In the genomic region with DNA sequence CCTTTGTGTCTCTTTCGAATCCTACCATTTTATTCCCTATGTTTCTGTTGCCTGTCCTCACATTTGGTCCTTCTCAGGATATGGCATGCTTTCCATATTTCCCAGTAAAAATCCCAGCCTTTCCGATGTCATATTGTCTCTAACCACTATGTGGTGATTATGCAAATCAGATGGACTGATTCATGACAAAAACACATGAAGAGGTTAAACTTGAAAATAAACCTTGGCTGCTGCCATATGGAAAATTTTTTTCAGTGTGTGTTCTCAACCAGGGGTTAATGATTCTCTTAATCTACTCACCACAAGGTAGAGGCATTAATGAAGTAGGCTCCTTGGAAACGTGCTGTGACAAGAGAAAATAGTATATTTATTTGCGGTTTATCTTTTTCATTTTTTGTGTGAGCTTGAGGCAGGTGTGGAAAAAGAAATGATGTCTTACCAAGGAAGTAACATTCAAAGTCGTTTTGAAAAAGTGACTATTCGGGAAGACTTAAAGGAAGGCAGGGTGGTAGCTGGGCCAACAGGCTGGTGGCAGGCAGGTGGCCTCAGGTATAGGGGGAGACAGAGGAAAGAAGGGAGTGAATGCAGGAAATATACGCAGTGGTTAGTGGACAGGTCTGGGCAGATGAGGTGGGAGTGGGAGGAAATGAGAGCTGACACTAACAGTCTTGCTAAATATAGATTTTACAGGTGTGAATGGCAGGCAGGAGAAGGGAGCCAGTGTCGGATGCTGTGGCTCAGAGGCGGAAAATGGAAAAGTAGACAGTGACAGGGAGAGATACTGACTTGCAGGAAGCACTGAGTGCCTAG, we compare ENCODE assay signal across 19 cellular contexts. TPM values are rescaled to one million over a fixed set of nuclear protein-coding genes. Genes with fewer than 3 reads are reported as not detected.
DNase-seq lines count a peak whose midpoint lies in the region; ATAC-seq and TF ChIP-seq lines count a peak whose summit lies in the region.
"Had no signal": no experiment of that assay in that cellular context is flagged by ENCODE, and none has a peak within 500 bp of the region (broad histone marks: within the 10 kb centered on the region; RNA-seq: fewer than 3 reads in every experiment).

No MANE protein-coding gene starts in this region.

- H3K27ac ChIP-seq in RWPE2 (ENCODE audit: poor library complexity, severe bottlenecking) = no peak overlapping the region
- H3K27ac ChIP-seq: GM23248 had no signal

- H3K36me3 Mint-ChIP-seq in activated T-cell treated with anti-CD3 and anti-CD28 coated beads, Interleukin-2, amount 50 U/mL, for 72 hours (ENCODE audit: insufficient read depth in 2 of 2) = no peaks in the 10 kb centered on the region
- H3K36me3 Mint-ChIP-seq in activated T-cell treated with anti-CD3 and anti-CD28 coated beads, Interleukin-2, amount 50 U/mL, for 24 hours (ENCODE audit: low read depth) = no peaks in the 10 kb centered on the region
- H3K36me3 Mint-ChIP-seq: CD4-positive, alpha-beta memory T cell had no signal

- H3K4me3 Mint-ChIP-seq in activated T-cell treated with anti-CD3 and anti-CD28 coated beads, Interleukin-2, amount 50 U/mL, for 72 hours = no peak overlapping the region
- no peak overlapping the region for H3K4me3 Mint-ChIP-seq in activated T-cell treated with anti-CD3 and anti-CD28 coated beads, Interleukin-2, amount 50 U/mL, for 24 hours
- H3K4me3 Mint-ChIP-seq: CD4-positive, alpha-beta memory T cell had no signal

- no peaks in the 10 kb centered on the region for H3K9me3 ChIP-seq in RWPE2 (ENCODE audit: severe bottlenecking)

- TF ChIP-seq CTCF in RWPE2 (IDR thresholded peaks at IDR 0.05; ENCODE audit: poor library complexity, severe bottlenecking) (no peak), epithelial cell of esophagus (IDR thresholded peaks at IDR 0.05; ENCODE audit: insufficient read depth, low read depth, low read length, missing control alignments) (no peak)

- H3K36me3 ChIP-seq in RWPE2 (ENCODE audit: low read depth) = no peaks in the 10 kb centered on the region

- H3K27ac Mint-ChIP-seq in activated T-cell treated with anti-CD3 and anti-CD28 coated beads, Interleukin-2, amount 50 U/mL, for 72 hours = peak overlapping the region; percentile 33
- no peak overlapping the region for H3K27ac Mint-ChIP-seq in activated T-cell treated with anti-CD3 and anti-CD28 coated beads, Interleukin-2, amount 50 U/mL, for 24 hours

- no peak for ATAC-seq in activated T-cell treated with anti-CD3 and anti-CD28 coated beads, Interleukin-2, amount 50 U/mL, for 72 hours (replicated peaks in 1 of 2)
- 0 out of 3 replicates have a peak, but pooled peaks have one; percentile 32 for ATAC-seq in RWPE2 (ENCODE audit: low read depth)
- ATAC-seq in HG03354 (IDR thresholded peaks at IDR 0.05; ENCODE audit: poor library complexity, severe bottlenecking, unreplicated experiment) = no peak

- H3K4me3 ChIP-seq in RWPE2 (ENCODE audit: severe bottlenecking) (no peak overlapping the region), epithelial cell of esophagus (ENCODE audit: low read length) (no peak overlapping the region)
- H3K4me3 ChIP-seq: GM23248 had no signal

- H3K9me3 Mint-ChIP-seq in activated T-cell treated with anti-CD3 and anti-CD28 coated beads, Interleukin-2, amount 50 U/mL, for 72 hours = no peaks in the 10 kb centered on the region
- no peaks in the 10 kb centered on the region for H3K9me3 Mint-ChIP-seq in activated T-cell treated with anti-CD3 and anti-CD28 coated beads, Interleukin-2, amount 50 U/mL, for 24 hours

- no peaks in the 10 kb centered on the region for H3K4me1 Mint-ChIP-seq in activated T-cell treated with anti-CD3 and anti-CD28 coated beads, Interleukin-2, amount 50 U/mL, for 72 hours (ENCODE audit: low read depth)
- no peaks in the 10 kb centered on the region for H3K4me1 Mint-ChIP-seq in activated T-cell treated with anti-CD3 and anti-CD28 coated beads, Interleukin-2, amount 50 U/mL, for 24 hours (ENCODE audit: low read depth)

- H3K27me3 Mint-ChIP-seq in activated T-cell treated with anti-CD3 and anti-CD28 coated beads, Interleukin-2, amount 50 U/mL, for 72 hours (ENCODE audit: low read depth) = peaks cover 23% of the 10 kb centered on the region
- H3K27me3 Mint-ChIP-seq in activated T-cell treated with anti-CD3 and anti-CD28 coated beads, Interleukin-2, amount 50 U/mL, for 24 hours = peaks cover 44% of the 10 kb centered on the region

- H3K4me1 ChIP-seq in RWPE2 (ENCODE audit: insufficient read depth, poor library complexity, severe bottlenecking) = no peaks in the 10 kb centered on the region

- no peak for DNase-seq in activated T-cell treated with anti-CD3 and anti-CD28 coated beads, Interleukin-2, amount 50 U/mL, for 72 hours
- DNase-seq in activated T-cell treated with anti-CD3 and anti-CD28 coated beads, Interleukin-2, amount 50 U/mL, for 24 hours = no peak
- DNase-seq in RWPE2 (ENCODE audit: low spot score) = no peak
- DNase-seq in epithelial cell of esophagus (ENCODE audit: low read depth) = peak; percentile 78
- no peak for DNase-seq in activated gamma-delta T cell treated with Interleukin-2 at 50 U/mL for 16 hours
- DNase-seq: C1 segment of cervical spinal cord; Calu3; CD4-positive, alpha-beta memory T cell; COR-L47; DMS53; DMS79 treated with DMSO at 0.1 percent for 48 hours; GF-D8; GM23248; H7; HCEC 1CT had no signal

- no peaks in the 10 kb centered on the region for H3K27me3 ChIP-seq in RWPE2 (ENCODE audit: insufficient read depth, poor library complexity, severe bottlenecking)

RNA-seq across cellular contexts. Expression of a gene that starts 46.2 kb away (rescaled TPM):
- not detected for total RNA-seq in activated T-cell treated with anti-CD3 and anti-CD28 coated beads, Interleukin-2, amount 50 U/mL, for 72 hours
- total RNA-seq: A172, A673, Calu3, G401, GM23248, H7 had no signal
